Comparison of ENCODE assay signal across 8 cellular contexts in genomic region chr19:36139473-36140288, GRCh38. TPM values are rescaled to one million over a fixed set of nuclear protein-coding genes. Genes with fewer than 3 reads are reported as not detected.
DNase-seq lines count a peak whose midpoint lies in the region; ATAC-seq, FAIRE-seq and TF ChIP-seq lines count a peak whose summit lies in the region.

Gene CAPNS1, plus strand, starts transcription at chr19:36140066. Its CDS starts 946 bp downstream, at chr19:36141012.

- H3K36me3 ChIP-seq in kidney (ENCODE audit: control insufficient read depth in 1 of 2, insufficient read depth in 2 of 2, low read length in 2 of 2): peaks cover 11 to 14% of the 10 kb centered on the region in 2 donors

- TF ChIP-seq CTCF in AG09319 (IDR thresholded peaks at IDR 0.05; ENCODE audit: low read depth, low read length) (no peak), kidney (IDR thresholded peaks at IDR 0.05; ENCODE audit: borderline replicate concordance, extremely low read depth, insufficient read depth) (peak; percentile 10)

- in situ Hi-C loops in GM18951 (cut with MboI; ENCODE audit: low sequenced_read_pairs, unreplicated experiment): no loop called here

- H3K9me3 ChIP-seq in kidney (ENCODE audit: control insufficient read depth in 1 of 2, low read length in 2 of 2): no peaks in the 10 kb centered on the region

- peak within 1 kb of the TSS; percentile 87 to 100 for H3K9ac ChIP-seq in kidney (ENCODE audit: low read length in 2 of 2)

- peak; percentile 71 for ATAC-seq in HG03196 (IDR thresholded peaks at IDR 0.05; ENCODE audit: unreplicated experiment)

- H3K4me3 ChIP-seq in kidney (ENCODE audit: low read length in 2 of 2): peak within 1 kb of the TSS; percentile 81 to 100

- peaks cover 7 to 8% of the 10 kb centered on the region in 2 donors for H3K4me1 ChIP-seq in kidney (ENCODE audit: control insufficient read depth in 1 of 2, insufficient read depth in 1 of 2, low read depth in 1 of 2, low read length in 2 of 2)

- DNase-seq in AG09319 (ENCODE audit: extremely low read depth, low read depth) (peak; percentile 91), NCI-H345 (lab: John Stamatoyannopoulos, UW) (peak; percentile 100), kidney (peak; percentile 99)
- peak; percentile 77 to 82 (median 80) for DNase-seq in activated CD4-positive, CD25-positive, alpha-beta regulatory T cell (lab: John Stamatoyannopoulos, UW)
- peak; percentile 84 for DNase-seq in central memory CD4-positive, alpha-beta T cell
- DNase-seq in stimulated activated CD4-positive, alpha-beta T cell treated with anti-CD3 and anti-CD28 coated beads, Interleukin-15, amount 100 ng/mL, for 24 hours: peak; percentile 96

- intact Hi-C loops in kidney (cut with DNase I): no loop called here

- FAIRE-seq in kidney (lab: Jason Lieb, UNC): no peak

- peak within 1 kb of the TSS; percentile 99 to 100 for H3K27ac ChIP-seq in kidney (ENCODE audit: low read depth in 2 of 2, low read length in 2 of 2)

- TF ChIP-seq POLR2A in GM18951 (IDR thresholded peaks at IDR 0.05; ENCODE audit: extremely low read depth, insufficient read depth, insufficient read length): peak; percentile 86

RNA-seq across cellular contexts. Expression of gene CAPNS1, which starts in this region (rescaled TPM):
- 861 TPM for total RNA-seq in kidney
- 1,098 TPM for polyA plus RNA-seq in kidney (ENCODE audit: insufficient read depth, low read depth, low replicate concordance)

Comparison
In these comparisons a context has a peak if more than half of its experiments do, and no peak if none do; other contexts are left out.
1. Peak in every context shown above with its lines: DNase-seq, ATAC-seq, H3K4me3 ChIP-seq and H3K27ac ChIP-seq.